In genomic region chr15:100968043-100968966, GRCh38 we compare ENCODE assay signal across 13 cellular contexts. TPM values are rescaled to one million over a fixed set of nuclear protein-coding genes. Genes with fewer than 3 reads are reported as not detected.
DNase-seq lines count a peak whose midpoint lies in the region; ATAC-seq and TF ChIP-seq lines count a peak whose summit lies in the region.
"Had no signal": no experiment of that assay in that cellular context is flagged by ENCODE, and none has a peak within 500 bp of the region (broad histone marks: within the 10 kb centered on the region; RNA-seq: fewer than 3 reads in every experiment).

No MANE protein-coding gene starts in this region.

- no peak for TF ChIP-seq EP300 in sigmoid colon (IDR thresholded peaks at IDR 0.05)

- H3K4me1 ChIP-seq in sigmoid colon, result peaks cover 0 to 5% (median 5%) of the 10 kb centered on the region in 4 donors

- 81 to 87% methylated on average over 3 of the region's 3 CpGs for WGBS in sigmoid colon, 2 donors

- ATAC-seq in GM21381 (IDR thresholded peaks at IDR 0.05; ENCODE audit: unreplicated experiment) (peak; percentile 73), HG02970 (IDR thresholded peaks at IDR 0.05; ENCODE audit: low FRiP score, unreplicated experiment) (no peak)
- ATAC-seq: gastroesophageal sphincter had no signal

- intact Hi-C loops in sigmoid colon (cut with DNase I), result no loop called here

- H3K9me3 ChIP-seq in sigmoid colon, result no peaks in the 10 kb centered on the region
- H3K9me3 ChIP-seq: gastroesophageal sphincter had no signal

- no peak for TF ChIP-seq POLR2A in sigmoid colon (IDR thresholded peaks at IDR 0.05)

- peak; percentile 43 for DNase-seq in Daoy (ENCODE audit: low read depth)
- peak; percentile 60 for DNase-seq in HS-5 (ENCODE audit: low read depth)
- peak; percentile 16 for DNase-seq in dedifferentiated amniotic fluid mesenchymal stem cell (ENCODE audit: extremely low spot score)
- DNase-seq in GF-D8 (lab: John Stamatoyannopoulos, UW), result no peak
- no peak for DNase-seq in sigmoid colon
- no peak for DNase-seq in NCI-H69 (lab: John Stamatoyannopoulos, UW)
- DNase-seq: activated CD4-positive, alpha-beta T cell treated with anti-CD3 and anti-CD28 coated beads, Interleukin-2, amount 50 U/mL, for 1 hour; NCI-H146; retina; Right ventricle myocardium superior had no signal

- no peak overlapping the region for H3K27ac ChIP-seq in sigmoid colon
- H3K27ac ChIP-seq: gastroesophageal sphincter had no signal

- H3K27me3 ChIP-seq in sigmoid colon, result peaks cover 0 to 16% (median 5%) of the 10 kb centered on the region in 3 donors

- no peak overlapping the region for H3K4me3 ChIP-seq in sigmoid colon
- H3K4me3 ChIP-seq: gastroesophageal sphincter had no signal

- no peaks in the 10 kb centered on the region for H3K36me3 ChIP-seq in sigmoid colon
- H3K36me3 ChIP-seq: gastroesophageal sphincter had no signal

- TF ChIP-seq CTCF in sigmoid colon (IDR thresholded peaks at IDR 0.05), result no peak

RNA-seq across cellular contexts. Expression of gene LRRK1, which starts 49.1 kb away (rescaled TPM):
- 7.1 and 7.2 TPM in 2 replicates for total RNA-seq in Daoy (2014; rRNA removed; shearing (Covaris generic))
- total RNA-seq in sigmoid colon, result 10 to 100 TPM in 2 of 4 donors, 1 to 10 TPM in 2; 7.1 to 27.4 (median 9.2) TPM
- polyA plus RNA-seq in sigmoid colon, result 10 to 100 TPM in 2 of 3 donors, 1 to 10 TPM in 1; 9.6 to 22.6 (median 10.2) TPM

Comparison
In these comparisons a context has a peak if more than half of its experiments do, and no peak if none do; other contexts are left out.
1. DNase-seq: peak in Daoy (single experiment), HS-5 (single experiment) and dedifferentiated amniotic fluid mesenchymal stem cell (single experiment); none in GF-D8 (single experiment), sigmoid colon (single experiment) and NCI-H69 (single experiment).